ENCODE assay signal across 11 cellular contexts in genomic region chr10:124677291-124677690, GRCh38.
DNase-seq lines count a peak whose midpoint lies in the region; ATAC-seq and TF ChIP-seq lines count a peak whose summit lies in the region.
"Had no signal": no experiment of that assay in that cellular context is flagged by ENCODE, and none has a peak within 500 bp of the region (broad histone marks: within the 10 kb centered on the region; RNA-seq: fewer than 3 reads in every experiment).

No MANE protein-coding gene starts in this region.

- POLR2A ChIA-PET in activated CD4-positive, alpha-beta memory T cell treated with anti-CD3 and anti-CD28 coated beads, Interleukin-2, amount 10 ng/mL, durations not matched to agents 7 days and 5 days (lab: Charles Lee): interaction anchor here (2.1 to 4.0 kb wide), 2 partner anchors 11 to 29 kb away, joined by 8 to 53 read pairs; no protein-coding TSS in a partner anchor

- DNase-seq in G401 (ENCODE audit: low spot score) (peak; percentile 86), immature natural killer cell (no peak), lower leg skin (ENCODE audit: low spot score in 2 of 2) (no peak), chondrocyte (ENCODE audit: low spot score) (no peak)
- DNase-seq in activated CD4-positive, alpha-beta memory T cell treated with anti-CD3 and anti-CD28 coated beads, Interleukin-2, amount 10 ng/mL, durations not matched to agents 7 days and 5 days: no peak
- DNase-seq: activated effector memory CD4-positive, alpha-beta T cell treated with Interleukin-2 at 50 U/mL for 16 hours; mesendoderm had no signal

- 74 to 77% methylated on average over 10 of the region's 10 CpGs for WGBS in lower leg skin, 2 donors

- H3K4me1 Mint-ChIP-seq in activated CD4-positive, alpha-beta memory T cell treated with anti-CD3 and anti-CD28 coated beads, Interleukin-2, amount 10 ng/mL, durations not matched to agents 7 days and 5 days: peaks cover 74% of the 10 kb centered on the region
- H3K4me1 Mint-ChIP-seq in immature natural killer cell (peaks cover 91 to 96% of the 10 kb centered on the region in 2 donors), chondrocyte (ENCODE audit: low read depth) (peaks cover 22% of the 10 kb centered on the region)

- no peak for TF ChIP-seq POLR2A in lower leg skin (IDR thresholded peaks at IDR 0.05)

- peak overlapping the region; percentile 91 for H3K27ac Mint-ChIP-seq in activated CD4-positive, alpha-beta memory T cell treated with anti-CD3 and anti-CD28 coated beads, Interleukin-2, amount 10 ng/mL, durations not matched to agents 7 days and 5 days
- H3K27ac Mint-ChIP-seq in immature natural killer cell (peak overlapping the region; percentile 96 to 99 (median 98)), chondrocyte (ENCODE audit: unreplicated experiment) (no peak overlapping the region)

- no peak for TF ChIP-seq CTCF in lower leg skin (IDR thresholded peaks at IDR 0.05)
- no peak for TF ChIP-seq CTCF in chondrocyte (IDR thresholded peaks at IDR 0.05)

- peaks cover 76% of the 10 kb centered on the region for H3K36me3 Mint-ChIP-seq in activated CD4-positive, alpha-beta memory T cell treated with anti-CD3 and anti-CD28 coated beads, Interleukin-2, amount 10 ng/mL, durations not matched to agents 7 days and 5 days (ENCODE audit: low read depth)
- H3K36me3 Mint-ChIP-seq in immature natural killer cell (peaks cover 20 to 37% (median 20%) of the 10 kb centered on the region in 3 donors), chondrocyte (ENCODE audit: low read depth) (peaks cover 11% of the 10 kb centered on the region)

- intact Hi-C loops in lower leg skin (cut with DNase I; ENCODE audit: low total_unique reads): no loop called here

- in situ Hi-C loops in G401 (cut with HindIII; ENCODE audit: low sequenced_read_pairs): no loop called here

- CTCF ChIA-PET in activated CD4-positive, alpha-beta memory T cell treated with anti-CD3 and anti-CD28 coated beads, Interleukin-2, amount 10 ng/mL, durations not matched to agents 7 days and 5 days (lab: Charles Lee): interaction anchor here (1.4 to 3.1 kb wide), 4 partner anchors 12 to 64 kb away, joined by 5 to 21 read pairs (median 10); no protein-coding TSS in a partner anchor

- H3K9me3 Mint-ChIP-seq in activated CD4-positive, alpha-beta memory T cell treated with anti-CD3 and anti-CD28 coated beads, Interleukin-2, amount 10 ng/mL, durations not matched to agents 7 days and 5 days: no peaks in the 10 kb centered on the region
- H3K9me3 Mint-ChIP-seq in immature natural killer cell (no peaks in the 10 kb centered on the region), chondrocyte (ENCODE audit: low read depth) (no peaks in the 10 kb centered on the region)

- H3K27me3 Mint-ChIP-seq in activated CD4-positive, alpha-beta memory T cell treated with anti-CD3 and anti-CD28 coated beads, Interleukin-2, amount 10 ng/mL, durations not matched to agents 7 days and 5 days: no peaks in the 10 kb centered on the region
- H3K27me3 Mint-ChIP-seq in immature natural killer cell (ENCODE audit: low read depth in 3 of 3) (peaks cover 12 to 27% (median 15%) of the 10 kb centered on the region in 3 donors), chondrocyte (ENCODE audit: low read depth) (no peaks in the 10 kb centered on the region)

- no peak overlapping the region for H3K4me3 Mint-ChIP-seq in activated CD4-positive, alpha-beta memory T cell treated with anti-CD3 and anti-CD28 coated beads, Interleukin-2, amount 10 ng/mL, durations not matched to agents 7 days and 5 days
- H3K4me3 Mint-ChIP-seq in immature natural killer cell (peak overlapping the region; percentile 81 to 89 (median 84)), chondrocyte (ENCODE audit: unreplicated experiment) (no peak overlapping the region)

- ATAC-seq in HG03457 (IDR thresholded peaks at IDR 0.05; ENCODE audit: unreplicated experiment) (no peak), GM21390 (IDR thresholded peaks at IDR 0.05; ENCODE audit: unreplicated experiment) (no peak)

- H3K4me3 ChIP-seq in skin epidermis: no peak overlapping the region
- no peak overlapping the region for H3K4me3 ChIP-seq in lower leg skin (ENCODE audit: low read depth, poor library complexity, severe bottlenecking)

- H3K27ac ChIP-seq in skin epidermis: peak overlapping the region in 19 of 21 experiments; percentile 23 to 85 (median 72)
- H3K27ac ChIP-seq: VCaP had no signal

Comparison
In these comparisons a context has a peak if more than half of its experiments do, and no peak if none do; other contexts are left out.
1. H3K4me3 Mint-ChIP-seq: peak in immature natural killer cell (5 of 5); none in activated CD4-positive, alpha-beta memory T cell treated with anti-CD3 and anti-CD28 coated beads, Interleukin-2, amount 10 ng/mL, durations not matched to agents 7 days and 5 days (single experiment) and chondrocyte (single experiment).